ENCODE assay signal across 23 cellular contexts in the genomic region with DNA sequence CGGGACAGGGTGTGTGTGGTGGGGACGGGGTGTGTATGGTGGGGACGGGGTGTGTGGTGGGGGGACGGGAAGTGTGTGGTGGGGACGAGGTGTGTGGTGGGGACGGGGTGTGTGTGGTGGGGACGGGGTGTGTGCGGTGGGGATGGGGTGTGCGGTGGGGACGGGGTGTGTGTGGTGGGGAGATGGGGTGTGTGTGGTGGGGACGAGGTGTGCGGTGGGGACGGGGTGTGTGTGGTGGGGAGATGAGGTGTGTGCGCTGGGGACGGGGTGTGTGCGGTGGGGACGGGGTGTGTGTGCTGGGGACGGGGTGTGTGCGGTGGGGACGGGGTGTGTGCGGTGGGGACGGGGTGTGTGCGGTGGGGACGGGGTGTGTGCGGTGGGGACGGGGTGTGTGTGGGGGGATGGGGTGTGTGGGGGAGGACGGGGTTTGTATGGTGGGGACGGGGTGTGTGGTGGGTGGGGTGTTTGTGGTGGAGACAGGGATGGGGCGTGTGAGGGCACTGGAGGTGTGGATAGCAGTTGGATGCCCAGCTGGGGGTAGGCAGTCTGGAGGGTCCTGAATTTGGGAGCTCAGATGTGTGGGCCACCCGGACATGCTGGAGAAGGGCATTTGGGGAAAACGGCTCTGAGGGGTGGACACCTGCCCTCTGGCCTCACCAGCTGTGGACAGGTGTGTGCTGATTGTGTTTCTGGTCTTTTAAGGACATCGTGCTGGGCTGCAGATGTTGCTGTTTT.
"Had no signal": no experiment of that assay in that cellular context is flagged by ENCODE, and none has a peak within 500 bp of the region (broad histone marks: within the 10 kb centered on the region; RNA-seq: fewer than 3 reads in every experiment).

No MANE protein-coding gene starts in this region.

- H3K4me1 ChIP-seq: neural progenitor cell, psoas muscle, SJSA1 had no signal

- H3K27me3 Mint-ChIP-seq: activated naive CD8-positive, alpha-beta T cell; naive thymus-derived CD4-positive, alpha-beta T cell had no signal

- H3K9me3 ChIP-seq: gastrocnemius medialis, psoas muscle, SJSA1, tibial nerve had no signal

- H3K4me3 ChIP-seq: coronary artery, dorsolateral prefrontal cortex, neural progenitor cell, SJSA1, tibial nerve had no signal

- H3K4me3 Mint-ChIP-seq: activated CD8-positive, alpha-beta T cell treated with anti-CD3 and anti-CD28 coated beads, Interleukin-2, amount 10 ng/mL, durations not matched to agents 7 days and 5 days; activated naive CD8-positive, alpha-beta T cell; activated T-cell treated with anti-CD3 and anti-CD28 coated beads, Interleukin-2, amount 50 U/mL, for 4 hours; naive thymus-derived CD4-positive, alpha-beta T cell; neural progenitor cell had no signal

- H3K27me3 ChIP-seq: dorsolateral prefrontal cortex, gastrocnemius medialis, neural progenitor cell, SJSA1, tibial nerve had no signal

- ATAC-seq: activated CD8-positive, alpha-beta T cell treated with anti-CD3 and anti-CD28 coated beads, Interleukin-2, amount 10 ng/mL, durations not matched to agents 7 days and 5 days; activated T-cell treated with anti-CD3 and anti-CD28 coated beads, Interleukin-2, amount 50 U/mL, for 4 hours; left cardiac atrium; naive thymus-derived CD4-positive, alpha-beta T cell had no signal

- H3K36me3 ChIP-seq: gastrocnemius medialis, neural progenitor cell, SJSA1 had no signal

- H3K36me3 Mint-ChIP-seq: activated naive CD8-positive, alpha-beta T cell had no signal

- H3K9me3 Mint-ChIP-seq: activated T-cell treated with anti-CD3 and anti-CD28 coated beads, Interleukin-2, amount 50 U/mL, for 4 hours; activated T-helper 2 cell treated with anti-CD3 and anti-CD28 coated beads, Interferon-gamma antibody, Interleukin-2, Interleukin-4, amounts not matched to agents 10 μg/mL and 5 μg/mL and 100 μg/mL, durations not matched to agents 14 hours and 24 hours and 36 hours; naive thymus-derived CD4-positive, alpha-beta T cell; neural progenitor cell had no signal

- DNase-seq: activated CD8-positive, alpha-beta T cell treated with anti-CD3 and anti-CD28 coated beads, Interleukin-2, amount 10 ng/mL, durations not matched to agents 7 days and 5 days; activated naive CD4-positive, alpha-beta T cell treated with Interleukin-2 at 50 U/mL for 16 hours; activated T-cell treated with anti-CD3 and anti-CD28 coated beads, Interleukin-2, amount 50 U/mL, for 4 hours; anterior cingulate cortex; cerebellar nuclear complex; dorsolateral prefrontal cortex; effector memory CD4-positive, alpha-beta T cell; erythroblast; glutamatergic neuron; islet precursor cell; left cardiac atrium; midbrain; naive thymus-derived CD4-positive, alpha-beta T cell; occipital lobe had no signal

- H3K27ac Mint-ChIP-seq: activated CD8-positive, alpha-beta T cell treated with anti-CD3 and anti-CD28 coated beads, Interleukin-2, amount 10 ng/mL, durations not matched to agents 7 days and 5 days; activated naive CD8-positive, alpha-beta T cell; activated T-helper 2 cell treated with anti-CD3 and anti-CD28 coated beads, Interferon-gamma antibody, Interleukin-2, Interleukin-4, amounts not matched to agents 10 μg/mL and 5 μg/mL and 100 μg/mL, durations not matched to agents 14 hours and 24 hours and 36 hours had no signal

- H3K27ac ChIP-seq: coronary artery, dorsolateral prefrontal cortex, neural progenitor cell, parathyroid adenoma, SJSA1, tibial nerve had no signal
